Comparison of ENCODE assay signal across 19 cellular contexts in the genomic region with DNA sequence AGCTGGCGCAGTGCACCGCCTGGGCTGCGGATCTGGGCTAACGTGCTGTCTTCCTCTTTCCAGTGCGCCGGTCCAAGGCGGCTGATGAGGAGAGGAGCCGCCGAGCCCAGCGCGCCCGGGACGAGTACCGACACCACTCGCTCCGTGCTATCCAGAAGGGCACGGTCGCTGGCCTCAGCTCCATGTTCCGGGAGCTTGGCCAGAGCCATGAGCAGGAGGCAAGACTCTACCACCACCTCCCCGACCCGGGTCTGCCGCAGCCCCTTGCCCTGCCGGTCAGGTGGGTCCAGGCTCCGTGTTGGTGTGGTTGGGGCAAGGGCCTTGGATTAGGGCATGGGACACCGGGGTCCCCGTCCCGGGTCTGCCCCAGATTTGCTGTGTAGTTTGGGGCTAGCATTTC.
DNase-seq lines count a peak whose midpoint lies in the region; ATAC-seq and TF ChIP-seq lines count a peak whose summit lies in the region.
"Had no signal": no experiment of that assay in that cellular context is flagged by ENCODE, and none has a peak within 500 bp of the region (broad histone marks: within the 10 kb centered on the region; RNA-seq: fewer than 3 reads in every experiment).

No MANE protein-coding gene starts in this region.

- no peak overlapping the region for H3K27ac Mint-ChIP-seq in endodermal cell
- H3K27ac Mint-ChIP-seq: B cell; CD4-positive, alpha-beta T cell; CD8-positive, alpha-beta T cell had no signal

- intact Hi-C loops in left ventricle myocardium superior (cut with micrococcal nuclease): no loop called here

- H3K9ac ChIP-seq in endodermal cell (ENCODE audit: extremely low read depth, low read length, poor library complexity, severe bottlenecking): no peak overlapping the region
- H3K9ac ChIP-seq: BLaER1 treated with 17β-estradiol and CSF1 and Interleukin-3, amounts not matched to agents 10 nM and 100 nM had no signal

- peaks cover 13% of the 10 kb centered on the region for H3K4me1 Mint-ChIP-seq in endodermal cell

- H3K27ac ChIP-seq in right atrium auricular region (no peak overlapping the region), endodermal cell (ENCODE audit: low read depth, low read length) (no peak overlapping the region)
- H3K27ac ChIP-seq: 22Rv1; A549; BLaER1 treated with 17β-estradiol and CSF1 and Interleukin-3, amounts not matched to agents 10 nM and 100 nM; C4-2B had no signal

- no peak for TF ChIP-seq CTCF in right atrium auricular region (IDR thresholded peaks at IDR 0.05)
- no peak for TF ChIP-seq CTCF in endodermal cell (conservative IDR thresholded peaks at IDR 0.05)
- no peak for TF ChIP-seq CTCF in omental fat pad (IDR thresholded peaks at IDR 0.05)

- 92 to 96% methylated on average over 7 to 27 of the region's 27 CpGs for WGBS in endodermal cell (ENCODE audit: insufficient coverage in 1 of 2, insufficient read length in 1 of 2), 2 experiments

- no peaks in the 10 kb centered on the region for H3K9me3 Mint-ChIP-seq in endodermal cell
- H3K9me3 Mint-ChIP-seq: CD4-positive, alpha-beta T cell; CD8-positive, alpha-beta T cell had no signal

- H3K4me1 ChIP-seq in right atrium auricular region (no peaks in the 10 kb centered on the region), endodermal cell (ENCODE audit: control insufficient read depth, insufficient read depth, low read length) (peaks cover 3% of the 10 kb centered on the region)
- H3K4me1 ChIP-seq: A549, Caco-2 had no signal

- H3K27me3 Mint-ChIP-seq in endodermal cell (ENCODE audit: insufficient read depth): no peaks in the 10 kb centered on the region
- H3K27me3 Mint-ChIP-seq: B cell; CD4-positive, alpha-beta T cell had no signal

- ATAC-seq in left ventricle myocardium superior: no peak
- ATAC-seq in omental fat pad (ENCODE audit: low FRiP score): peak; percentile 37
- no peak for ATAC-seq in HG02870 (IDR thresholded peaks at IDR 0.05; ENCODE audit: unreplicated experiment)
- no peak for ATAC-seq in HG03571 (IDR thresholded peaks at IDR 0.05; ENCODE audit: unreplicated experiment)
- ATAC-seq: A549; CD8-positive, alpha-beta T cell had no signal

- no peaks in the 10 kb centered on the region for H3K36me3 ChIP-seq in right atrium auricular region
- no peaks in the 10 kb centered on the region for H3K36me3 ChIP-seq in endodermal cell (ENCODE audit: control insufficient read depth, insufficient read depth, low read length)

- peak; percentile 52 for DNase-seq in right atrium auricular region (ENCODE audit: low spot score)
- DNase-seq in left ventricle myocardium superior: no peak
- peak; percentile 27 for DNase-seq in endodermal cell
- DNase-seq in omental fat pad (ENCODE audit: low spot score): no peak
- no peak for DNase-seq in NCI-H82 (lab: John Stamatoyannopoulos, UW)
- DNase-seq: AML-193; Caco-2; Calu3; CD4-positive, alpha-beta T cell; CD8-positive, alpha-beta T cell; DMS79 treated with DMSO at 0.1 percent for 48 hours; GF-D8 had no signal

- H3K4me3 ChIP-seq in right atrium auricular region (no peak overlapping the region), endodermal cell (ENCODE audit: low read length) (no peak overlapping the region)
- H3K4me3 ChIP-seq: A549; BLaER1 treated with 17β-estradiol and CSF1 and Interleukin-3, amounts not matched to agents 10 nM and 100 nM had no signal

- no peaks in the 10 kb centered on the region for H3K36me3 Mint-ChIP-seq in endodermal cell (ENCODE audit: low read depth)
- H3K36me3 Mint-ChIP-seq: CD8-positive, alpha-beta T cell had no signal

- H3K9me3 ChIP-seq in right atrium auricular region (no peaks in the 10 kb centered on the region), endodermal cell (ENCODE audit: control insufficient read depth, low read length) (no peaks in the 10 kb centered on the region)
- H3K9me3 ChIP-seq: A549; BLaER1 treated with 17β-estradiol and CSF1 and Interleukin-3, amounts not matched to agents 10 nM and 100 nM; Caco-2 had no signal

- no peak overlapping the region for H3K4me3 Mint-ChIP-seq in endodermal cell
- H3K4me3 Mint-ChIP-seq: B cell; CD4-positive, alpha-beta T cell; CD8-positive, alpha-beta T cell had no signal

- H3K27me3 ChIP-seq in right atrium auricular region: no peaks in the 10 kb centered on the region
- H3K27me3 ChIP-seq in endodermal cell (ENCODE audit: control insufficient read depth, insufficient read depth, low read length, poor library complexity, severe bottlenecking): no peaks in the 10 kb centered on the region
- H3K27me3 ChIP-seq: BLaER1 treated with 17β-estradiol and CSF1 and Interleukin-3, amounts not matched to agents 10 nM and 100 nM had no signal

Comparison
In these comparisons a context has a peak if more than half of its experiments do, and no peak if none do; other contexts are left out.
1. DNase-seq: peak in right atrium auricular region (single experiment) and endodermal cell (single experiment); none in left ventricle myocardium superior (single experiment), omental fat pad (single experiment) and NCI-H82 (single experiment).